25 cellular contexts compared by ENCODE assay signal in genomic region chr2:16059393-16060016, GRCh38.
"Had no signal": no experiment of that assay in that cellular context is flagged by ENCODE, and none has a peak within 500 bp of the region (broad histone marks: within the 10 kb centered on the region; RNA-seq: fewer than 3 reads in every experiment).

No MANE protein-coding gene starts in this region.

- H3K9ac ChIP-seq: neural progenitor cell, parathyroid adenoma had no signal

- H3K27ac ChIP-seq: neural progenitor cell, ovary, parathyroid adenoma, psoas muscle, skin epidermis, spleen, thoracic aorta, thyroid gland, tibial nerve, upper lobe of right lung, uterus had no signal

- H3K4me1 ChIP-seq: neural progenitor cell, parathyroid adenoma, psoas muscle, upper lobe of right lung, uterus had no signal

- H3K79me2 ChIP-seq: parathyroid adenoma had no signal

- H3K27me3 ChIP-seq: neural progenitor cell, ovary, thyroid gland, tibial nerve, upper lobe of right lung, uterus had no signal

- H3K9me3 ChIP-seq: ovary, psoas muscle, thoracic aorta, thyroid gland, uterus had no signal

- H3K4me3 ChIP-seq: neural progenitor cell, ovary, psoas muscle, skin epidermis, smooth muscle cell, spleen, thoracic aorta, thyroid gland, tibial nerve, upper lobe of right lung, uterus had no signal

- DNase-seq: naive thymus-derived CD4-positive, alpha-beta T cell; natural killer cell; occipital lobe; ovary; posterior cingulate gyrus; psoas muscle; right cardiac atrium; spleen; stimulated activated CD4-positive, alpha-beta T cell treated with anti-CD3 and anti-CD28 coated beads, Interleukin-12 subunit alpha, Interleukin-12 subunit beta, amount 100 ng/mL, for 4 hours; stimulated activated CD4-positive, alpha-beta T cell treated with anti-CD3 and anti-CD28 coated beads, Interleukin-1b, Interleukin-23, amount 100 ng/mL, for 48 hours; stimulated activated CD4-positive, alpha-beta T cell treated with anti-CD3 and anti-CD28 coated beads, Interleukin-4, amount 100 ng/mL, for 1 hour; stimulated activated CD4-positive, alpha-beta T cell treated with anti-CD3 and anti-CD28 coated beads, Interleukin-4, amount 100 ng/mL, for 4 hours; stimulated activated CD8-positive, alpha-beta memory T cell treated with anti-CD3 and anti-CD28 coated beads, Interleukin-4, amount 100 ng/mL, for 48 hours; stimulated activated naive CD4-positive, alpha-beta T cell; stimulated activated naive CD8-positive, alpha-beta T cell treated with anti-CD3 and anti-CD28 coated beads, Interleukin-15, amount 100 ng/mL, for 72 hours; stimulated activated naive CD8-positive, alpha-beta T cell treated with anti-CD3 and anti-CD28 coated beads, Interleukin-15, Interleukin-2, amounts not matched to agents 100 U/mL and 50 U/mL, for 24 hours; thyroid gland; upper lobe of right lung; uterus had no signal

- H3K4me2 ChIP-seq: neural progenitor cell, smooth muscle cell had no signal

- H3K36me3 ChIP-seq: neural progenitor cell, ovary, spleen, thoracic aorta, thyroid gland, tibial nerve, upper lobe of right lung, uterus had no signal

- H2AFZ ChIP-seq: neural progenitor cell, parathyroid adenoma had no signal
